ENCODE assay signal across 1 cellular context in genomic region chr20:33945391-33946079, GRCh38.
TF ChIP-seq lines count a peak whose summit lies in the region.

No MANE protein-coding gene starts in this region.

TF ChIP-seq in HepG2, 621 proteins besides CTCF, POLR2A, EP300 and RAD21 (continued from another document):
- no peak for TF ChIP-seq LBX2 (CRISPR knock-in tag; IDR thresholded peaks at IDR 0.05; ENCODE audit: borderline replicate concordance)
- TF ChIP-seq ZNF503 (CRISPR knock-in tag; IDR thresholded peaks at IDR 0.05) = no peak
- TF ChIP-seq SALL1 (CRISPR knock-in tag; IDR thresholded peaks at IDR 0.05) = no peak
- peak; percentile 64 for TF ChIP-seq GATAD2A (CRISPR knock-in tag; IDR thresholded peaks at IDR 0.05)
- no peak for TF ChIP-seq ZNF136 (CRISPR knock-in tag; IDR thresholded peaks at IDR 0.05; ENCODE audit: low read depth)
